15 cellular contexts compared by ENCODE assay signal in genomic region chr18:6004683-6005082, GRCh38.
A peak's percentile ranks its signal among the peaks of the same experiment; 100 is the strongest.
DNase-seq lines count a peak whose midpoint lies in the region; ATAC-seq, FAIRE-seq and TF ChIP-seq lines count a peak whose summit lies in the region.
"Had no signal": no experiment of that assay in that cellular context is flagged by ENCODE, and none has a peak within 500 bp of the region (broad histone marks: within the 10 kb centered on the region; RNA-seq: fewer than 3 reads in every experiment).

No MANE protein-coding gene starts in this region.

- no peaks in the 10 kb centered on the region for H3K36me3 ChIP-seq in KMS-11 (ENCODE audit: insufficient read depth)
- H3K36me3 ChIP-seq: SJSA1, tibial artery had no signal

- H4K20me1 ChIP-seq in KMS-11 (ENCODE audit: insufficient read depth) = no peaks in the 10 kb centered on the region; the same call in none of the 2 replicates

- no peak overlapping the region for H3K4me3 ChIP-seq in KMS-11 (IDR thresholded peaks at IDR 0.05; ENCODE audit: insufficient read depth, low read depth, low read length)
- H3K4me3 ChIP-seq: SJSA1, tibial artery had no signal

- peak overlapping the region; percentile 42 for H3K4me2 ChIP-seq in KMS-11

- TF ChIP-seq CTCF in KMS-11 (conservative IDR thresholded peaks at IDR 0.05; ENCODE audit: low read depth, low read length) = no peak

- H3K27ac ChIP-seq in KMS-11 = no peak overlapping the region
- H3K27ac ChIP-seq: SJSA1, tibial artery had no signal

- no peak for TF ChIP-seq POLR2A in GM12892 (IDR thresholded peaks at IDR 0.05; ENCODE audit: low read depth, low read length)

- ATAC-seq in GM19324 (IDR thresholded peaks at IDR 0.05; ENCODE audit: low FRiP score, unreplicated experiment) (peak; percentile 97), HG02852 (IDR thresholded peaks at IDR 0.05; ENCODE audit: unreplicated experiment) (peak; percentile 97)

- no peaks in the 10 kb centered on the region for H3K27me3 ChIP-seq in KMS-11 (ENCODE audit: insufficient read depth, low read depth)
- H3K27me3 ChIP-seq: SJSA1, tibial artery had no signal

- FAIRE-seq in GM12892 (lab: Jason Lieb, UNC) = peak; percentile 95
- FAIRE-seq: H1 had no signal

- H2AFZ ChIP-seq in KMS-11 (ENCODE audit: low read depth) = no peak overlapping the region

- H3K79me2 ChIP-seq in KMS-11 (ENCODE audit: insufficient read depth, low read depth) = no peaks in the 10 kb centered on the region

- no peak for DNase-seq in GM12892 (ENCODE audit: insufficient read length)
- DNase-seq in A172 (ENCODE audit: low spot score) = no peak
- DNase-seq in COLO829 (ENCODE audit: low spot score) = no peak
- DNase-seq in NCI-H1092 (lab: John Stamatoyannopoulos, UW) = no peak
- no peak for DNase-seq in NCI-H69 (lab: John Stamatoyannopoulos, UW)
- DNase-seq: Caco-2, cortex of kidney, head of caudate nucleus, NCI-H1105, tibial artery had no signal

- peaks cover 24% of the 10 kb centered on the region for H3K4me1 ChIP-seq in KMS-11 (ENCODE audit: low read depth, poor library complexity, severe bottlenecking)
- H3K4me1 ChIP-seq: Caco-2, SJSA1, tibial artery had no signal

- no peak overlapping the region for H3K9ac ChIP-seq in KMS-11
